ENCODE assay signal across 8 cellular contexts in genomic region chr18:2337552-2338141, GRCh38.
DNase-seq lines count a peak whose midpoint lies in the region; ATAC-seq, FAIRE-seq and TF ChIP-seq lines count a peak whose summit lies in the region.

No MANE protein-coding gene starts in this region.

- H3K27me3 ChIP-seq in PC-9 (ENCODE audit: insufficient read depth, low read depth) (no peaks in the 10 kb centered on the region), HepG2 (ENCODE audit: control insufficient read depth in 1 of 2, insufficient read depth in 2 of 2, low read length in 2 of 2) (no peaks in the 10 kb centered on the region), tibial artery (no peaks in the 10 kb centered on the region)

- POLR2A ChIA-PET in PC-9 (lab: Charles Lee; ENCODE audit: unreplicated experiment), result no interaction called here
- POLR2A ChIA-PET in HepG2 (lab: Yijun Ruan, JAX), result no interaction called here

- H3K9ac ChIP-seq in HepG2 (ENCODE audit: insufficient read depth, low read depth, low read length), result no peak overlapping the region

- no peak for TF ChIP-seq EP300 in HepG2 (IDR thresholded peaks at IDR 0.05; ENCODE audit: low read depth in 2 of 2, low read length in 2 of 2)
- TF ChIP-seq EP300 in HepG2 (CRISPR knock-in tag; IDR thresholded peaks at IDR 0.05; ENCODE audit: borderline replicate concordance), result no peak

- no peak overlapping the region for H2AFZ ChIP-seq in PC-9
- H2AFZ ChIP-seq in HepG2 (ENCODE audit: low read length), result no peak overlapping the region

- H4K20me1 ChIP-seq in PC-9 (ENCODE audit: insufficient read depth) (no peaks in the 10 kb centered on the region), HepG2 (ENCODE audit: insufficient read depth, low read length) (no peaks in the 10 kb centered on the region)

- H3K36me3 ChIP-seq in PC-9 (ENCODE audit: low read depth) (no peaks in the 10 kb centered on the region), HepG2 (replicated peaks in 1 of 2; ENCODE audit: control insufficient read depth in 1 of 2, insufficient read depth in 2 of 2, low read length in 2 of 2) (no peaks in the 10 kb centered on the region), tibial artery (no peaks in the 10 kb centered on the region)

- WGBS in HepG2 (ENCODE audit: low lambda C conversion rate), result 1% methylated on average over 7 of the region's 7 CpGs

- H3F3A ChIP-seq in PC-9 (ENCODE audit: insufficient read depth, low read depth), result no peaks in the 10 kb centered on the region

- peak; percentile 44; the same call in 1 of the 2 replicates for TF ChIP-seq CTCF in PC-9 (conservative IDR thresholded peaks at IDR 0.05)
- peak; percentile 54 for TF ChIP-seq CTCF in HepG2 (CRISPR knock-in tag; IDR thresholded peaks at IDR 0.05)
- TF ChIP-seq CTCF in tibial artery (IDR thresholded peaks at IDR 0.05), result peak; percentile 32 to 58

- CTCF ChIA-PET in PC-9 (lab: Charles Lee) (no interaction called here), HepG2 (lab: Yijun Ruan, JAX; ENCODE audit: low intra/inter-chr PET ratio, low total read pairs) (interaction anchor here (2.5 kb wide), 1 partner anchor 204 kb away, joined by 15 read pairs; no protein-coding TSS in a partner anchor)

- no peak for TF ChIP-seq RAD21 in HepG2 (CRISPR knock-in tag; IDR thresholded peaks at IDR 0.05)

- DNase-seq in NK-92 treated with Interleukin-12 subunit alpha and Interleukin-12 subunit beta, amount 100 ng/mL, for 24 hours (lab: John Stamatoyannopoulos, UW), result peak; percentile 0
- no peak for DNase-seq in NK-92 (lab: John Stamatoyannopoulos, UW; ENCODE audit: unreplicated experiment)
- DNase-seq in PC-9, result no peak
- DNase-seq in amniotic epithelial cell (ENCODE audit: low read depth), result peak; percentile 7
- DNase-seq in HepG2 (ENCODE audit: low spot score), result peak; percentile 17
- DNase-seq in tibial artery, result peak in 1 of 2 donors; percentile 22
- DNase-seq in NCI-H1105 (lab: John Stamatoyannopoulos, UW), result no peak

- H3K27ac ChIP-seq in PC-9, result no peak overlapping the region
- no peak overlapping the region for H3K27ac ChIP-seq in HepG2 (ENCODE audit: extremely low read length, insufficient read depth, low read length)
- no peak overlapping the region for H3K27ac ChIP-seq in tibial artery

- peak; percentile 86 for FAIRE-seq in HepG2 (lab: Jason Lieb, UNC)

- ATAC-seq in HG02571 (IDR thresholded peaks at IDR 0.05; ENCODE audit: unreplicated experiment) (peak; percentile 89), HepG2 (peak; percentile 57)

- no peaks in the 10 kb centered on the region for H3K9me2 ChIP-seq in PC-9 (ENCODE audit: insufficient read depth)

- H3K9me3 ChIP-seq in PC-9 (ENCODE audit: insufficient read depth, low read depth), result 0 out of 2 replicates have a peak, but pooled peaks cover 4% of the 10 kb centered on the region
- no peaks in the 10 kb centered on the region for H3K9me3 ChIP-seq in HepG2 (ENCODE audit: low read length)
- H3K9me3 ChIP-seq in tibial artery, result no peaks in the 10 kb centered on the region

- in situ Hi-C loops in HepG2 (cut with HindIII; ENCODE audit: extremely low pct_ligation_motif_present, low pct_unique_long_range_greater_than_20kb), result loop anchor here (25.0 kb wide), 1 partner anchor 200 kb away; no protein-coding TSS in a partner anchor

- no peaks in the 10 kb centered on the region for H3K79me2 ChIP-seq in PC-9 (ENCODE audit: low read depth)
- H3K79me2 ChIP-seq in HepG2 (ENCODE audit: insufficient read depth, low read length), result no peaks in the 10 kb centered on the region

- H3K4me3 ChIP-seq in PC-9, result no peak overlapping the region
- no peak overlapping the region for H3K4me3 ChIP-seq in HepG2 (replicated peaks in 1 of 3; ENCODE audit: insufficient read depth in 1 of 3, low read depth in 2 of 3, low read length in 3 of 3)
- H3K4me3 ChIP-seq in tibial artery, result no peak overlapping the region

- H3K4me1 ChIP-seq in PC-9 (replicated peaks; ENCODE audit: insufficient read depth), result no peaks in the 10 kb centered on the region; the same call in 1 of the 2 replicates
- no peaks in the 10 kb centered on the region for H3K4me1 ChIP-seq in HepG2 (ENCODE audit: insufficient read depth, low read length)
- H3K4me1 ChIP-seq in tibial artery, result no peaks in the 10 kb centered on the region

- no peak for TF ChIP-seq POLR2A in HepG2 (IDR thresholded peaks at IDR 0.05; ENCODE audit: insufficient read depth in 1 of 2, low read depth in 2 of 2, low read length in 2 of 2)

- no peak overlapping the region for H3K4me2 ChIP-seq in PC-9
- no peak overlapping the region for H3K4me2 ChIP-seq in HepG2 (ENCODE audit: low read depth, low read length)

- intact Hi-C loops in PC-9 (cut with micrococcal nuclease; ENCODE audit: unreplicated experiment) (no loop called here), HepG2 (cut with micrococcal nuclease; ENCODE audit: unreplicated experiment) (no loop called here), tibial artery (cut with DNase I; ENCODE audit: low total_unique reads) (loop anchor here (5.0 kb wide), 1 partner anchor 205 kb away; no protein-coding TSS in a partner anchor)

- BruUV-seq in PC-9 (replicated peaks; lab: Mats Ljungman, UMichigan), result no TSS peak
- BruUV-seq in HepG2 (replicated peaks; lab: Mats Ljungman, UMichigan), result no TSS peak

TF ChIP-seq in HepG2, 621 proteins besides CTCF, POLR2A, EP300 and RAD21:
- no peak for TF ChIP-seq ZNF337 (CRISPR knock-in tag; IDR thresholded peaks at IDR 0.05; ENCODE audit: borderline replicate concordance, low read depth)
- peak; percentile 38; the same call in 1 of the 2 replicates for TF ChIP-seq SMC3 (IDR thresholded peaks at IDR 0.05; ENCODE audit: low read length)
- no peak for TF ChIP-seq ZSCAN25 (CRISPR knock-in tag; IDR thresholded peaks at IDR 0.05)
- TF ChIP-seq ZNF280D (CRISPR knock-in tag; IDR thresholded peaks at IDR 0.05), result no peak
- TF ChIP-seq, protein P1, sequence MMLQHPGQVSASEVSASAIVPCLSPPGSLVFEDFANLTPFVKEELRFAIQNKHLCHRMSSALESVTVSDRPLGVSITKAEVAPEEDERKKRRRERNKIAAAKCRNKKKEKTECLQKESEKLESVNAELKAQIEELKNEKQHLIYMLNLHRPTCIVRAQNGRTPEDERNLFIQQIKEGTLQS (CRISPR knock-in tag; IDR thresholded peaks at IDR 0.05), result no peak
- no peak for TF ChIP-seq ZNF570 (CRISPR knock-in tag; IDR thresholded peaks at IDR 0.05; ENCODE audit: borderline replicate concordance)
- no peak for TF ChIP-seq TOPORS (CRISPR knock-in tag; IDR thresholded peaks at IDR 0.05)
- TF ChIP-seq ZNF652 (CRISPR knock-in tag; IDR thresholded peaks at IDR 0.05; ENCODE audit: borderline replicate concordance, low read depth), result peak; percentile 53; the same call in 1 of the 2 replicates
- TF ChIP-seq UBTF (CRISPR knock-in tag; IDR thresholded peaks at IDR 0.05), result no peak
- TF ChIP-seq STAG1 (CRISPR knock-in tag; IDR thresholded peaks at IDR 0.05), result peak; percentile 40

Comparison
In these comparisons a context has a peak if more than half of its experiments do, and no peak if none do; other contexts are left out.
1. DNase-seq: peak in NK-92 treated with Interleukin-12 subunit alpha and Interleukin-12 subunit beta, amount 100 ng/mL, for 24 hours (single experiment), amniotic epithelial cell (single experiment) and HepG2 (single experiment); none in NK-92 (single experiment), PC-9 (0 of 2) and NCI-H1105 (single experiment).
2. Peak in every context shown above with its lines, with median percentiles within 50 percentile points of each other: CTCF ChIP-seq.